Comparison of ENCODE assay signal across 8 cellular contexts in the genomic region with DNA sequence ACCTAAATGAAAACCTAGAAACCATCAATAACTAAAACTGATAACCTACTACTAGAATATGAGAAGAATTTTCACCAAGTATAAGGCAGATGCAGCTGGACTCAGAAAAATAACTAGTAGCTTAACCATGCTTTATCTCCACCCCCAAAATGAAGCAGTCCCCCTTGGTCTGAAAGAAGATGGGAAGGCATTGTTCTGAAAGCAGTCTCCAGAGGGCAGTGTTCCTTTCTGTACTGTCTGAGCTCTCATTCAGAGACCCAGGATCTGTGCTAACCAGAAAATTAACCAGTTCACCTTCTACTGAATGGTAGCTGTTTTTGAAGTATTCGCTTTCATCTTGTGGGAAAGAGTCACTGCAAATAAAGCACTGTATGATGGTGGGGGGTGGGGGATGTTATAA.
DNase-seq lines count a peak whose midpoint lies in the region; ATAC-seq and TF ChIP-seq lines count a peak whose summit lies in the region.

No MANE protein-coding gene starts in this region.

- DNase-seq in MCF 10A (ENCODE audit: unreplicated experiment) (peak; percentile 54), breast epithelium (ENCODE audit: low spot score in 2 of 2) (no peak), NCI-H2029 treated with DMSO at 0.1 percent for 48 hours (lab: John Stamatoyannopoulos, UW) (peak; percentile 49), cerebellar cortex (ENCODE audit: low spot score) (peak; percentile 38), T-helper 9 cell (no peak), middle frontal gyrus (ENCODE audit: extremely low spot score, low spot score) (no peak)

- H4K20me1 ChIP-seq in neural cell (ENCODE audit: insufficient read depth): no peaks in the 10 kb centered on the region

- no peaks in the 10 kb centered on the region for H3K27me3 ChIP-seq in breast epithelium
- H3K27me3 ChIP-seq in neural cell (ENCODE audit: insufficient read depth, low read depth, low read length): no peaks in the 10 kb centered on the region

- H3K79me2 ChIP-seq in neural cell (replicated peaks; ENCODE audit: insufficient read depth, low read length): no peaks in the 10 kb centered on the region

- no peak for TF ChIP-seq EP300 in neural cell (conservative IDR thresholded peaks at IDR 0.05; ENCODE audit: poor library complexity, severe bottlenecking)

- peaks cover 43% of the 10 kb centered on the region for H3K27me3 Mint-ChIP-seq in MCF 10A (ENCODE audit: insufficient read depth, unreplicated experiment)

- H3K4me3 ChIP-seq in breast epithelium (no peak overlapping the region), neural cell (ENCODE audit: low read length) (no peak overlapping the region)

- H3K4me1 ChIP-seq in breast epithelium: no peaks in the 10 kb centered on the region

- no peak overlapping the region for H3K4me3 Mint-ChIP-seq in MCF 10A (ENCODE audit: unreplicated experiment)

- POLR2A ChIA-PET in MCF 10A (lab: Yijun Ruan, JAX): interaction anchor here (0.6 kb wide), 2 partner anchors 286 to 839 kb away, joined by 3 to 4 read pairs; no protein-coding TSS in a partner anchor

- H3K9me3 ChIP-seq in breast epithelium (no peaks in the 10 kb centered on the region), neural cell (ENCODE audit: low read length) (no peaks in the 10 kb centered on the region)

- no peaks in the 10 kb centered on the region for H3K36me3 Mint-ChIP-seq in MCF 10A (ENCODE audit: insufficient read depth, unreplicated experiment)

- ATAC-seq in GM21381 (IDR thresholded peaks at IDR 0.05; ENCODE audit: unreplicated experiment): no peak

- no peak overlapping the region for H3K27ac Mint-ChIP-seq in MCF 10A (ENCODE audit: low read depth, unreplicated experiment)

- no peak overlapping the region for H3K4me2 ChIP-seq in neural cell (ENCODE audit: low read length)

- H3K36me3 ChIP-seq in breast epithelium: no peaks in the 10 kb centered on the region
- H3K36me3 ChIP-seq in neural cell (ENCODE audit: insufficient read depth, low read length): no peaks in the 10 kb centered on the region

- H3K27ac ChIP-seq in breast epithelium: no peak overlapping the region
- H3K27ac ChIP-seq in neural cell (ENCODE audit: low read length): no peak overlapping the region

- H3K9me3 Mint-ChIP-seq in MCF 10A (ENCODE audit: unreplicated experiment): no peaks in the 10 kb centered on the region

- CTCF ChIA-PET in MCF 10A (lab: Yijun Ruan, JAX): interaction anchor here (0.6 to 3.4 kb wide), 41 partner anchors 9 to 683 kb away, joined by 3 to 23 read pairs (median 4); partner anchors contain the start of gene PDE11A

- H3F3A ChIP-seq in neural cell (ENCODE audit: insufficient read depth, low read length, poor library complexity, severe bottlenecking): no peaks in the 10 kb centered on the region

- no peak overlapping the region for H3K9ac ChIP-seq in neural cell (ENCODE audit: low read length)

- BruUV-seq in MCF 10A (replicated peaks; lab: Mats Ljungman, UMichigan): no TSS peak

- no peak overlapping the region for H2AFZ ChIP-seq in neural cell (ENCODE audit: low read depth, low read length)

- peak; percentile 53 for TF ChIP-seq RAD21 in neural cell (conservative IDR thresholded peaks at IDR 0.05)

- TF ChIP-seq CTCF in MCF 10A (IDR thresholded peaks at IDR 0.05; ENCODE audit: unreplicated experiment) (peak; percentile 62), breast epithelium (IDR thresholded peaks at IDR 0.05) (no peak), neural cell (IDR thresholded peaks at IDR 0.05; ENCODE audit: poor library complexity, severe bottlenecking) (peak; percentile 56)

- intact Hi-C loops in MCF 10A (cut with micrococcal nuclease): loop anchor here (1.0 to 10.0 kb wide), 3 partner anchors 110 to 615 kb away; partner anchors contain the start of gene RBM45
- intact Hi-C loops in breast epithelium (cut with DNase I; ENCODE audit: low total_unique reads): no loop called here

- H3K9me2 ChIP-seq in neural cell (ENCODE audit: insufficient read depth, low read length): no peaks in the 10 kb centered on the region

- no peaks in the 10 kb centered on the region for H3K4me1 Mint-ChIP-seq in MCF 10A (ENCODE audit: insufficient read depth, unreplicated experiment)

- no peak for TF ChIP-seq POLR2A in breast epithelium (IDR thresholded peaks at IDR 0.05)

TF ChIP-seq in neural cell, 6 proteins besides CTCF, POLR2A, EP300 and RAD21:
- peak; percentile 42 for TF ChIP-seq SMC3 (conservative IDR thresholded peaks at IDR 0.05; ENCODE audit: poor library complexity)
- no peak for TF ChIP-seq EZH2 (IDR thresholded peaks at IDR 0.05; ENCODE audit: borderline replicate concordance, insufficient read depth, low read length, poor library complexity, severe bottlenecking)
- TF ChIP-seq, protein P1, sequence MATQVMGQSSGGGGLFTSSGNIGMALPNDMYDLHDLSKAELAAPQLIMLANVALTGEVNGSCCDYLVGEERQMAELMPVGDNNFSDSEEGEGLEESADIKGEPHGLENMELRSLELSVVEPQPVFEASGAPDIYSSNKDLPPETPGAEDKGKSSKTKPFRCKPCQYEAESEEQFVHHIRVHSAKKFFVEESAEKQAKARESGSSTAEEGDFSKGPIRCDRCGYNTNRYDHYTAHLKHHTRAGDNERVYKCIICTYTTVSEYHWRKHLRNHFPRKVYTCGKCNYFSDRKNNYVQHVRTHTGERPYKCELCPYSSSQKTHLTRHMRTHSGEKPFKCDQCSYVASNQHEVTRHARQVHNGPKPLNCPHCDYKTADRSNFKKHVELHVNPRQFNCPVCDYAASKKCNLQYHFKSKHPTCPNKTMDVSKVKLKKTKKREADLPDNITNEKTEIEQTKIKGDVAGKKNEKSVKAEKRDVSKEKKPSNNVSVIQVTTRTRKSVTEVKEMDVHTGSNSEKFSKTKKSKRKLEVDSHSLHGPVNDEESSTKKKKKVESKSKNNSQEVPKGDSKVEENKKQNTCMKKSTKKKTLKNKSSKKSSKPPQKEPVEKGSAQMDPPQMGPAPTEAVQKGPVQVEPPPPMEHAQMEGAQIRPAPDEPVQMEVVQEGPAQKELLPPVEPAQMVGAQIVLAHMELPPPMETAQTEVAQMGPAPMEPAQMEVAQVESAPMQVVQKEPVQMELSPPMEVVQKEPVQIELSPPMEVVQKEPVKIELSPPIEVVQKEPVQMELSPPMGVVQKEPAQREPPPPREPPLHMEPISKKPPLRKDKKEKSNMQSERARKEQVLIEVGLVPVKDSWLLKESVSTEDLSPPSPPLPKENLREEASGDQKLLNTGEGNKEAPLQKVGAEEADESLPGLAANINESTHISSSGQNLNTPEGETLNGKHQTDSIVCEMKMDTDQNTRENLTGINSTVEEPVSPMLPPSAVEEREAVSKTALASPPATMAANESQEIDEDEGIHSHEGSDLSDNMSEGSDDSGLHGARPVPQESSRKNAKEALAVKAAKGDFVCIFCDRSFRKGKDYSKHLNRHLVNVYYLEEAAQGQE (IDR thresholded peaks at IDR 0.05; ENCODE audit: borderline replicate concordance): no peak

Comparison
In these comparisons a context has a peak if more than half of its experiments do, and no peak if none do; other contexts are left out.
1. DNase-seq: peak in MCF 10A (single experiment), NCI-H2029 treated with DMSO at 0.1 percent for 48 hours (single experiment) and cerebellar cortex (single experiment); none in breast epithelium (0 of 2), T-helper 9 cell (single experiment) and middle frontal gyrus (single experiment).
2. CTCF ChIP-seq: peak in MCF 10A (single experiment) and neural cell (single experiment); none in breast epithelium (0 of 3).